Comparison of ENCODE assay signal across 11 cellular contexts in genomic region chr3:37053753-37054152, GRCh38.
A peak's percentile ranks its signal among the peaks of the same experiment; 100 is the strongest.
DNase-seq lines count a peak whose midpoint lies in the region; ATAC-seq, FAIRE-seq and TF ChIP-seq lines count a peak whose summit lies in the region.
"Had no signal": no experiment of that assay in that cellular context is flagged by ENCODE, and none has a peak within 500 bp of the region (broad histone marks: within the 10 kb centered on the region; RNA-seq: fewer than 3 reads in every experiment).

No MANE protein-coding gene starts in this region.

- TF ChIP-seq CTCF in RWPE1 (conservative IDR thresholded peaks at IDR 0.05; ENCODE audit: low read depth) (no peak), fibroblast of lung (conservative IDR thresholded peaks at IDR 0.05 in 1 of 2, IDR thresholded peaks at IDR 0.05 in 1 of 2; ENCODE audit: low read depth in 1 of 2, low read length in 2 of 2) (no peak)

- H3K9me3 ChIP-seq in fibroblast of lung (ENCODE audit: control insufficient read depth, insufficient read depth, low read depth, low read length) (no peaks in the 10 kb centered on the region), skeletal muscle satellite cell (replicated peaks; ENCODE audit: low read length) (no peaks in the 10 kb centered on the region)
- no peaks in the 10 kb centered on the region for H3K9me3 ChIP-seq in CD8-positive, alpha-beta memory T cell (ENCODE audit: low read length)

- H3K27ac Mint-ChIP-seq in CD8-positive, alpha-beta memory T cell, result peak overlapping the region in 4 of 8 donors; percentile 19 to 67 (median 54)

- H3K9ac ChIP-seq in fibroblast of lung (ENCODE audit: insufficient read depth, low read length) (no peak overlapping the region), skeletal muscle satellite cell (ENCODE audit: low read depth, low read length) (peak overlapping the region; percentile 57)

- CTCF ChIA-PET in RWPE1 (lab: Yijun Ruan, JAX), result no interaction called here
- CTCF ChIA-PET in CD8-positive, alpha-beta memory T cell (lab: Charles Lee), result interaction anchor here (0.7 kb wide), 1 partner anchor 95 kb away, joined by 3 read pairs; no protein-coding TSS in a partner anchor

- H3K4me1 ChIP-seq in fibroblast of lung (ENCODE audit: control insufficient read depth, extremely low read depth, insufficient read depth, low read length) (peaks cover 23% of the 10 kb centered on the region), skeletal muscle satellite cell (ENCODE audit: control insufficient read depth, insufficient read depth, low read length) (peaks cover 28% of the 10 kb centered on the region)
- no peaks in the 10 kb centered on the region for H3K4me1 ChIP-seq in CD8-positive, alpha-beta memory T cell (ENCODE audit: insufficient read depth, low read length)

- H3K27me3 ChIP-seq in fibroblast of lung (ENCODE audit: control insufficient read depth, insufficient read depth, low read length), result no peaks in the 10 kb centered on the region
- H3K27me3 ChIP-seq in skeletal muscle satellite cell (ENCODE audit: control insufficient read depth, insufficient read depth, low read length), result no peaks in the 10 kb centered on the region
- H3K27me3 ChIP-seq in CD8-positive, alpha-beta memory T cell (ENCODE audit: insufficient read depth, low read length, poor library complexity, severe bottlenecking), result no peaks in the 10 kb centered on the region

- H3K4me3 Mint-ChIP-seq in CD8-positive, alpha-beta memory T cell, result no peak overlapping the region
- H3K4me3 Mint-ChIP-seq: neural crest cell had no signal

- FAIRE-seq in GM18507 (lab: Jason Lieb, UNC), result peak; percentile 18

- H4K20me1 ChIP-seq in fibroblast of lung (ENCODE audit: control insufficient read depth, extremely low read depth, insufficient read depth, low read length), result no peaks in the 10 kb centered on the region

- H3K27me3 Mint-ChIP-seq in CD8-positive, alpha-beta memory T cell, result no peaks in the 10 kb centered on the region

- H3K36me3 Mint-ChIP-seq in CD8-positive, alpha-beta memory T cell, result peaks cover 4 to 84% (median 15%) of the 10 kb centered on the region in 3 donors

- POLR2A ChIA-PET in RWPE1 (lab: Yijun Ruan, JAX; ENCODE audit: low non-redundant PET), result no interaction called here
- POLR2A ChIA-PET in CD8-positive, alpha-beta memory T cell (lab: Charles Lee), result no interaction called here

- H3K9me3 Mint-ChIP-seq in CD8-positive, alpha-beta memory T cell, result no peaks in the 10 kb centered on the region
- H3K9me3 Mint-ChIP-seq: neural crest cell had no signal

- H3K27ac ChIP-seq in RWPE1, result 0 out of 2 replicates have a peak overlapping the region, but pooled peaks have one; percentile 31
- H3K27ac ChIP-seq in fibroblast of lung (ENCODE audit: insufficient read depth, low read length), result peak overlapping the region; percentile 53
- no peak overlapping the region for H3K27ac ChIP-seq in CD8-positive, alpha-beta memory T cell (ENCODE audit: low read depth, low read length)

- no peak overlapping the region for H2AFZ ChIP-seq in fibroblast of lung (ENCODE audit: low read length)

- H3K4me3 ChIP-seq in fibroblast of lung (replicated peaks in 1 of 4; ENCODE audit: control extremely low read depth in 1 of 4, insufficient read depth in 1 of 4, low read depth in 3 of 4, low read length in 4 of 4) (no peak overlapping the region), skeletal muscle satellite cell (ENCODE audit: low read length) (peak overlapping the region; percentile 39)
- H3K4me3 ChIP-seq in CD8-positive, alpha-beta memory T cell (ENCODE audit: low read length), result no peak overlapping the region

- H3K4me2 ChIP-seq in fibroblast of lung (ENCODE audit: extremely low read depth, insufficient read depth, low read length), result no peak overlapping the region
- H3K4me2 ChIP-seq in skeletal muscle satellite cell (ENCODE audit: low read length), result peak overlapping the region; percentile 17

- no peak for DNase-seq in GM18507 (ENCODE audit: extremely low spot score, insufficient read length, low read depth)
- no peak for DNase-seq in RWPE1 (ENCODE audit: low spot score)
- DNase-seq in fibroblast of lung (ENCODE audit: low read depth in 2 of 2), result no peak
- no peak for DNase-seq in glomerular visceral epithelial cell (ENCODE audit: extremely low spot score)
- DNase-seq in CD8-positive, alpha-beta memory T cell, result no peak
- DNase-seq: activated CD8-positive, alpha-beta memory T cell treated with anti-CD3 and anti-CD28 coated beads for 24 hours; NCI-H510A had no signal

- H3K79me2 ChIP-seq in fibroblast of lung (ENCODE audit: control insufficient read depth, insufficient read depth, low read length), result peaks cover 1% of the 10 kb centered on the region

- peaks cover 22% of the 10 kb centered on the region for H3K36me3 ChIP-seq in fibroblast of lung (ENCODE audit: control insufficient read depth, insufficient read depth, low read length)
- H3K36me3 ChIP-seq in skeletal muscle satellite cell (ENCODE audit: insufficient read depth, low read length), result peaks cover 70% of the 10 kb centered on the region
- peaks cover 15% of the 10 kb centered on the region for H3K36me3 ChIP-seq in CD8-positive, alpha-beta memory T cell (ENCODE audit: insufficient read depth, low read length)

- peaks cover 0 to 1% (median 0%) of the 10 kb centered on the region in 3 donors for H3K4me1 Mint-ChIP-seq in CD8-positive, alpha-beta memory T cell
- H3K4me1 Mint-ChIP-seq: neural crest cell had no signal

- ATAC-seq in GM19035 (IDR thresholded peaks at IDR 0.05; ENCODE audit: unreplicated experiment), result no peak
- no peak for ATAC-seq in GM21529 (IDR thresholded peaks at IDR 0.05; ENCODE audit: unreplicated experiment)
